In the genomic region with DNA sequence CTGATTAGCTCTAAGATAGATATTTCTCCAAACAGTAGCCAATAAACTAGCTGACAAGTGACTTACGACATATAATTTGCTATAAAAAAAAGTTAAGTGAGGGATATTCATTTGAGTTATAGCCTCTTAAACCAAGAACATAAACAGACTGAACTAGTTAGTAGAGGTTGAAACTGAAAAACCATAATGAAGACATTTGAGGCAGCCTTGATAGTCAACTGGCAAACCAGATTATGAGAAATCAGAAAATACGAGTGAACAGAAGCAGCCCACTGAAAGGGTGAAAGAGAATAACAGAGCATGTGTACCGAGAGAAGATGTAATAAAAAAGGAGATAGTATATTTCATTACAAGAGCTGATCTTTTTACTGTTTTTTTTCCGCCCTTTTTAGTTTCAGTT, we compare ENCODE assay signal across 28 cellular contexts.
"Had no signal": no experiment of that assay in that cellular context is flagged by ENCODE, and none has a peak within 500 bp of the region (broad histone marks: within the 10 kb centered on the region; RNA-seq: fewer than 3 reads in every experiment).

No MANE protein-coding gene starts in this region.

- H3K4me2 ChIP-seq: PC-9, SK-N-SH had no signal

- H3K27me3 ChIP-seq: MG63, SJCRH30 had no signal

- H3K4me3 ChIP-seq: MG63, PC-9, SJCRH30 had no signal

- H3K9me3 ChIP-seq: MG63, SJCRH30, SK-N-SH had no signal

- H3K4me1 ChIP-seq: SJCRH30 had no signal

- H3K27ac ChIP-seq: PC-9, RWPE1, SJCRH30 had no signal

- H3K36me3 ChIP-seq: MG63, SJCRH30 had no signal

- H2AFZ ChIP-seq: PC-9 had no signal

- DNase-seq: Kasumi-1, KG1, MG63, NCI-H1048, NCI-H1092 treated with DMSO at 0.1 percent for 48 hours, NCI-H1105 treated with DMSO at 0.1 percent for 48 hours, NCI-H1436, NCI-H146, NCI-H1694, NCI-H187 treated with DMSO at 0.1 percent for 48 hours, NCI-H2029, NCI-H2081, NCI-H2171 treated with DMSO at 0.1 percent for 48 hours, NCI-H2227 treated with DMSO at 0.1 percent for 48 hours, NCI-H345, NCI-H446, NCI-H510A treated with DMSO at 0.1 percent for 48 hours, NCI-H524 treated with DMSO at 0.1 percent for 48 hours, NCI-H526 treated with DMSO at 0.1 percent for 48 hours, NCI-H748 treated with DMSO at 0.1 percent for 48 hours, NCI-H82, PC-9, SHP77, SIG-M5, SJCRH30, SK-N-SH, SW 1271 had no signal
